In genomic region chr6:79586548-79586947, GRCh38 we compare ENCODE assay signal across 9 cellular contexts. TPM values are rescaled to one million over a fixed set of nuclear protein-coding genes. Genes with fewer than 3 reads are reported as not detected.
A peak's percentile ranks its signal among the peaks of the same experiment; 100 is the strongest.
DNase-seq lines count a peak whose midpoint lies in the region; ATAC-seq and TF ChIP-seq lines count a peak whose summit lies in the region.
"Had no signal": no experiment of that assay in that cellular context is flagged by ENCODE, and none has a peak within 500 bp of the region (broad histone marks: within the 10 kb centered on the region; RNA-seq: fewer than 3 reads in every experiment).

No MANE protein-coding gene starts in this region.

- peaks cover 4 to 7% of the 10 kb centered on the region in 2 donors for H3K4me1 ChIP-seq in thyroid gland

- no peaks in the 10 kb centered on the region for H3K9me3 ChIP-seq in thyroid gland

- H3K27ac ChIP-seq in thyroid gland: no peak overlapping the region

- peak; percentile 31 for DNase-seq in SKM-1 treated with dmso at 0.1 percent for 144 hours (lab: John Stamatoyannopoulos, UW; ENCODE audit: unreplicated experiment)
- no peak for DNase-seq in SKM-1 (lab: John Stamatoyannopoulos, UW; ENCODE audit: unreplicated experiment)
- DNase-seq in NCI-H2171 (lab: John Stamatoyannopoulos, UW): peak; percentile 1
- DNase-seq in thyroid gland: no peak
- no peak for DNase-seq in activated CD4-positive, CD25-positive, alpha-beta regulatory T cell (lab: John Stamatoyannopoulos, UW)
- DNase-seq in NCI-H1930 (lab: John Stamatoyannopoulos, UW): no peak
- DNase-seq: activated CD4-positive, alpha-beta T cell treated with anti-CD3 and anti-CD28 coated beads, Interleukin-2, amount 50 U/mL, for 48 hours had no signal

- peak in 4 of 6 experiments; percentile 25 to 53 (median 32) for TF ChIP-seq CTCF in thyroid gland (IDR thresholded peaks at IDR 0.05)

- no peak for TF ChIP-seq POLR2A in thyroid gland (IDR thresholded peaks at IDR 0.05)

- intact Hi-C loops in thyroid gland (cut with DNase I): no loop called here

- H3K27me3 ChIP-seq in thyroid gland: no peaks in the 10 kb centered on the region

- H3K4me3 ChIP-seq in thyroid gland (replicated peaks in 1 of 3): no peak overlapping the region

- H3K36me3 ChIP-seq in thyroid gland: no peaks in the 10 kb centered on the region

- ATAC-seq in esophagus mucosa: peak; percentile 43
- ATAC-seq in HG03460 (IDR thresholded peaks at IDR 0.05; ENCODE audit: unreplicated experiment): no peak

RNA-seq across cellular contexts. Expression of gene SH3BGRL2, which starts 44.6 kb away (rescaled TPM):
- 28.5 TPM for total RNA-seq in esophagus mucosa
- 100 to 1,000 TPM; 170 to 225 (median 183) TPM for total RNA-seq in thyroid gland

RNA-seq across cellular contexts. Expression of gene LCA5, which starts 49.3 kb away (rescaled TPM):
- total RNA-seq in esophagus mucosa (0.80 TPM), thyroid gland (10 to 100 TPM; 13.7 to 18.8 (median 16.3) TPM)

Comparison
In these comparisons a context has a peak if more than half of its experiments do, and no peak if none do; other contexts are left out.
1. DNase-seq: peak in SKM-1 treated with dmso at 0.1 percent for 144 hours (single experiment) and NCI-H2171 (single experiment); none in SKM-1 (single experiment), thyroid gland (0 of 2), activated CD4-positive, CD25-positive, alpha-beta regulatory T cell (0 of 4) and NCI-H1930 (0 of 2).